Comparison of ENCODE assay signal across 17 cellular contexts in genomic region chr20:49985157-49985556, GRCh38. TPM values are rescaled to one million over a fixed set of nuclear protein-coding genes. Genes with fewer than 3 reads are reported as not detected.
DNase-seq lines count a peak whose midpoint lies in the region; ATAC-seq and TF ChIP-seq lines count a peak whose summit lies in the region.
"Had no signal": no experiment of that assay in that cellular context is flagged by ENCODE, and none has a peak within 500 bp of the region (broad histone marks: within the 10 kb centered on the region; RNA-seq: fewer than 3 reads in every experiment).

No MANE protein-coding gene starts in this region.

- ATAC-seq in HG03354 (IDR thresholded peaks at IDR 0.05; ENCODE audit: poor library complexity, severe bottlenecking, unreplicated experiment) = no peak
- ATAC-seq: activated CD4-positive, alpha-beta T cell treated with anti-CD3 and anti-CD28 coated beads for 36 hours; activated T-cell treated with anti-CD3 and anti-CD28 coated beads, Interleukin-2, amount 50 U/mL, for 72 hours; foreskin keratinocyte had no signal

- H3K9ac ChIP-seq in BLaER1 treated with 17β-estradiol and CSF1 and Interleukin-3, amounts not matched to agents 10 nM and 100 nM = peak overlapping the region; percentile 90 to 95 (median 93); a peak in 21 of 22 replicates
- H3K9ac ChIP-seq in skeletal muscle tissue (ENCODE audit: low read depth in 1 of 3, low read length in 3 of 3) = no peak overlapping the region

- peak overlapping the region; percentile 60 to 98 (median 94); a peak in 18 of 20 replicates for H3K4me3 ChIP-seq in BLaER1 treated with 17β-estradiol and CSF1 and Interleukin-3, amounts not matched to agents 10 nM and 100 nM
- H3K4me3 ChIP-seq in WERI-Rb-1 (ENCODE audit: low read depth, low read length) = peak overlapping the region; percentile 91
- peak overlapping the region; percentile 84 for H3K4me3 ChIP-seq in hepatocyte
- peak overlapping the region; percentile 6 to 53 (median 49) for H3K4me3 ChIP-seq in skeletal muscle tissue (ENCODE audit: low read length in 3 of 3)
- H3K4me3 ChIP-seq in H7 (ENCODE audit: insufficient read depth, low read depth, low read length) = no peak overlapping the region
- H3K4me3 ChIP-seq: cardiac muscle cell had no signal

- H3K27me3 ChIP-seq in BLaER1 treated with 17β-estradiol and CSF1 and Interleukin-3, amounts not matched to agents 10 nM and 100 nM = no peaks in the 10 kb centered on the region
- H3K27me3 ChIP-seq in WERI-Rb-1 (ENCODE audit: insufficient read depth, low read depth, severe bottlenecking) (no peaks in the 10 kb centered on the region), hepatocyte (no peaks in the 10 kb centered on the region), skeletal muscle tissue (ENCODE audit: control insufficient read depth in 3 of 3, insufficient read depth in 3 of 3, low read length in 3 of 3) (no peaks in the 10 kb centered on the region), H7 (ENCODE audit: control insufficient read depth, insufficient read depth, low read length) (peaks cover 16% of the 10 kb centered on the region)
- H3K27me3 ChIP-seq: cardiac muscle cell had no signal

- H3K9me3 ChIP-seq in BLaER1 treated with 17β-estradiol and CSF1 and Interleukin-3, amounts not matched to agents 10 nM and 100 nM (replicated peaks in 1 of 11) = no peaks in the 10 kb centered on the region
- H3K9me3 ChIP-seq in WERI-Rb-1 (ENCODE audit: severe bottlenecking) (no peaks in the 10 kb centered on the region), hepatocyte (ENCODE audit: low read depth) (no peaks in the 10 kb centered on the region), skeletal muscle tissue (ENCODE audit: control insufficient read depth in 3 of 3, low read length in 3 of 3) (no peaks in the 10 kb centered on the region)

- peak overlapping the region in 6 of 11 experiments; percentile 8 to 89 (median 82); a peak in 6 of 22 replicates for H3K27ac ChIP-seq in BLaER1 treated with 17β-estradiol and CSF1 and Interleukin-3, amounts not matched to agents 10 nM and 100 nM
- H3K27ac ChIP-seq in WERI-Rb-1 (peak overlapping the region; percentile 68), hepatocyte (peak overlapping the region; percentile 61), skeletal muscle tissue (ENCODE audit: low read depth, low read length) (no peak overlapping the region)
- H3K27ac ChIP-seq: cardiac muscle cell, foreskin keratinocyte had no signal

- H3K79me2 ChIP-seq in hepatocyte = peaks cover 46% of the 10 kb centered on the region

- no peak overlapping the region for H2AFZ ChIP-seq in hepatocyte

- H3K4me2 ChIP-seq in BLaER1 treated with 17β-estradiol and CSF1 and Interleukin-3, amounts not matched to agents 10 nM and 100 nM = peak overlapping the region; percentile 89 to 100 (median 97)
- peak overlapping the region; percentile 94 for H3K4me2 ChIP-seq in hepatocyte

- peaks cover 0 to 73% (median 57%) of the 10 kb centered on the region in 11 experiments; a peak in 18 of 22 replicates for H4K20me1 ChIP-seq in BLaER1 treated with 17β-estradiol and CSF1 and Interleukin-3, amounts not matched to agents 10 nM and 100 nM
- H4K20me1 ChIP-seq in hepatocyte (ENCODE audit: insufficient read depth, poor library complexity, severe bottlenecking) = peaks cover 7% of the 10 kb centered on the region

- peaks cover 82 to 93% (median 90%) of the 10 kb centered on the region in 10 experiments for H3K4me1 ChIP-seq in BLaER1 treated with 17β-estradiol and CSF1 and Interleukin-3, amounts not matched to agents 10 nM and 100 nM
- peaks cover 46% of the 10 kb centered on the region for H3K4me1 ChIP-seq in hepatocyte (ENCODE audit: insufficient read depth)
- peaks cover 56 to 66% (median 61%) of the 10 kb centered on the region in 3 donors for H3K4me1 ChIP-seq in skeletal muscle tissue (ENCODE audit: control insufficient read depth in 3 of 3, insufficient read depth in 3 of 3, low read length in 3 of 3)
- H3K4me1 ChIP-seq: foreskin keratinocyte had no signal

- 64% methylated on average over 6 of the region's 6 CpGs for WGBS in hepatocyte (ENCODE audit: low lambda C conversion rate, missing lambda C conversion rate)

- no peaks in the 10 kb centered on the region for H3K9me2 ChIP-seq in hepatocyte (replicated peaks; ENCODE audit: insufficient read depth)

- no peak for DNase-seq in WERI-Rb-1
- DNase-seq in hepatocyte (ENCODE audit: low spot score) = no peak
- DNase-seq in ureter (ENCODE audit: low spot score) = no peak
- no peak for DNase-seq in H7
- no peak for DNase-seq in HuH-7.5 (ENCODE audit: low spot score)
- DNase-seq: activated CD4-positive, alpha-beta T cell treated with anti-CD3 and anti-CD28 coated beads for 36 hours; activated T-cell treated with anti-CD3 and anti-CD28 coated beads, Interleukin-2, amount 50 U/mL, for 72 hours; CD4-positive, alpha-beta memory T cell; foreskin keratinocyte; GF-D8; NCI-H1105 treated with DMSO at 0.1 percent for 48 hours; NCI-H524 treated with DMSO at 0.1 percent for 48 hours; retina had no signal

- TF ChIP-seq CTCF in WERI-Rb-1 (IDR thresholded peaks at IDR 0.05; ENCODE audit: low read depth, low read length) (no peak), hepatocyte (IDR thresholded peaks at IDR 0.05; ENCODE audit: poor library complexity) (no peak)

- peaks cover 11 to 63% (median 60%) of the 10 kb centered on the region in 11 experiments for H3K36me3 ChIP-seq in BLaER1 treated with 17β-estradiol and CSF1 and Interleukin-3, amounts not matched to agents 10 nM and 100 nM
- H3K36me3 ChIP-seq in WERI-Rb-1 (peaks cover 56% of the 10 kb centered on the region), hepatocyte (replicated peaks; ENCODE audit: insufficient read depth, low read depth) (no peaks in the 10 kb centered on the region), skeletal muscle tissue (ENCODE audit: control insufficient read depth in 3 of 3, insufficient read depth in 3 of 3, low read length in 3 of 3) (peaks cover 0 to 4% (median 0%) of the 10 kb centered on the region in 3 donors), H7 (replicated peaks; ENCODE audit: control insufficient read depth, insufficient read depth, low read length) (peaks cover 3% of the 10 kb centered on the region)
- H3K36me3 ChIP-seq: cardiac muscle cell had no signal

RNA-seq across cellular contexts. Expression of gene SNAI1, which starts 2.4 kb away (rescaled TPM):
- total RNA-seq in hepatocyte = 2.9 and 3.0 TPM in 2 replicates
- 8.4 and 9.8 TPM in 2 replicates for polyA plus RNA-seq in hepatocyte
- 0.52 TPM for total RNA-seq in skeletal muscle tissue
- total RNA-seq in ureter = 5.8 TPM
- total RNA-seq in H7 (2014; rRNA removed; shearing (Covaris generic)) = 9.4 and 13.3 TPM in 2 replicates

RNA-seq across cellular contexts. Expression of gene RNF114, which starts 49.0 kb away (rescaled TPM):
- 67.1 and 93.7 TPM in 2 replicates for total RNA-seq in hepatocyte
- polyA plus RNA-seq in hepatocyte = 64.8 and 65.8 TPM in 2 replicates
- total RNA-seq in skeletal muscle tissue = 35.0 TPM
- 68.7 TPM for total RNA-seq in ureter
- 75.7 and 76.4 TPM in 2 replicates for total RNA-seq in H7 (2014; rRNA removed; shearing (Covaris generic))

Comparison
In these comparisons a context has a peak if more than half of its experiments do, and no peak if none do; other contexts are left out.
1. H3K9ac ChIP-seq: peak in BLaER1 treated with 17β-estradiol and CSF1 and Interleukin-3, amounts not matched to agents 10 nM and 100 nM (11 of 11); none in skeletal muscle tissue (0 of 3).